Comparison of ENCODE assay signal across 9 cellular contexts in the genomic region with DNA sequence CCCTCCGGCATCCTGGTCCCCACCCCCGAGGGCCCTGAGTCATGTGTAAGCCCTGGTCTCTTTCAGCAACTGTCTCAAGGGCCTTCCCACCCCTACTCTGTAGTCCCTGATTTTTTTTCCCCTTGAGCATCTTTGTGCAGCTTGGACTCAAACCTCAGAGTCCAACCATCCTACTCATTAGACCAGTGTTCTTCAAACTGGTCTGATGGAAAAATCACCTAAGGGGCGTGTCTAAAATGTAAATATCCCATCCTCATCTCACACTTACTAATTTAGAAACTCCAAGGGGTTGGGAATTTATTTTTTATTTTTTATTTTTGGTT. TPM values are rescaled to one million over a fixed set of nuclear protein-coding genes. Genes with fewer than 3 reads are reported as not detected.
DNase-seq lines count a peak whose midpoint lies in the region; ATAC-seq, FAIRE-seq and TF ChIP-seq lines count a peak whose summit lies in the region.
"Had no signal": no experiment of that assay in that cellular context is flagged by ENCODE, and none has a peak within 500 bp of the region (broad histone marks: within the 10 kb centered on the region; RNA-seq: fewer than 3 reads in every experiment).

No MANE protein-coding gene starts in this region.

- peak overlapping the region; percentile 97 for H3K4me3 Mint-ChIP-seq in activated CD4-positive, alpha-beta memory T cell treated with anti-CD3 and anti-CD28 coated beads for 36 hours
- peak overlapping the region; percentile 90 to 97 for H3K4me3 Mint-ChIP-seq in stimulated activated naive CD8-positive, alpha-beta T cell treated with anti-CD3 and anti-CD28 coated beads, Interleukin-15, amount 100 ng/mL, for 72 hours

- ATAC-seq in heart left ventricle (no peak), left ventricle myocardium superior (no peak)
- no peak for ATAC-seq in stimulated activated naive CD8-positive, alpha-beta T cell treated with anti-CD3 and anti-CD28 coated beads, Interleukin-15, amount 100 ng/mL, for 72 hours

- H3K27ac Mint-ChIP-seq in activated CD4-positive, alpha-beta memory T cell treated with anti-CD3 and anti-CD28 coated beads for 36 hours, result peak overlapping the region; percentile 95
- peak overlapping the region; percentile 96 to 98 for H3K27ac Mint-ChIP-seq in stimulated activated naive CD8-positive, alpha-beta T cell treated with anti-CD3 and anti-CD28 coated beads, Interleukin-15, amount 100 ng/mL, for 72 hours

- no peak for DNase-seq in heart left ventricle
- DNase-seq in left ventricle myocardium superior, result no peak
- DNase-seq in activated CD4-positive, alpha-beta memory T cell treated with anti-CD3 and anti-CD28 coated beads for 36 hours, result no peak
- DNase-seq in stimulated activated naive CD8-positive, alpha-beta T cell treated with anti-CD3 and anti-CD28 coated beads, Interleukin-15, amount 100 ng/mL, for 72 hours, result no peak
- DNase-seq in H54 (ENCODE audit: insufficient read length, low spot score), result no peak
- no peak for DNase-seq in germinal center (ENCODE audit: low spot score)
- no peak for DNase-seq in posterior cingulate gyrus

- intact Hi-C loops in heart left ventricle (cut with DNase I), result loop anchor here in 5 of 10 donors (2.0 to 10.0 kb wide), 4 partner anchors 41 to 54 kb away; a partner anchor contains a TSS
- intact Hi-C loops in left ventricle myocardium superior (cut with micrococcal nuclease), result no loop called here
- intact Hi-C loops in activated CD4-positive, alpha-beta memory T cell treated with anti-CD3 and anti-CD28 coated beads for 36 hours (cut with micrococcal nuclease), result loop anchor here (2.0 kb wide), 2 partner anchors 52 to 56 kb away; a partner anchor contains a TSS
- intact Hi-C loops in posterior cingulate gyrus (cut with DNase I), result loop anchor here (2.0 kb wide), 2 partner anchors 40 to 52 kb away; a partner anchor contains a TSS

- TF ChIP-seq CTCF in heart left ventricle (IDR thresholded peaks at IDR 0.05), result no peak

- H3K9me3 ChIP-seq in heart left ventricle (no peaks in the 10 kb centered on the region), iPS-18a (ENCODE audit: control insufficient read depth, low read depth, low read length) (no peaks in the 10 kb centered on the region)

- H3K36me3 ChIP-seq in heart left ventricle, result peaks cover 0 to 30% (median 22%) of the 10 kb centered on the region in 9 donors
- peaks cover 18% of the 10 kb centered on the region for H3K36me3 ChIP-seq in iPS-18a (ENCODE audit: control insufficient read depth, low read depth, low read length)

- H3K27me3 ChIP-seq in heart left ventricle (no peaks in the 10 kb centered on the region), iPS-18a (ENCODE audit: control insufficient read depth, insufficient read depth, low read length) (no peaks in the 10 kb centered on the region)

- H3K9me3 Mint-ChIP-seq in activated CD4-positive, alpha-beta memory T cell treated with anti-CD3 and anti-CD28 coated beads for 36 hours, result no peaks in the 10 kb centered on the region
- H3K9me3 Mint-ChIP-seq in stimulated activated naive CD8-positive, alpha-beta T cell treated with anti-CD3 and anti-CD28 coated beads, Interleukin-15, amount 100 ng/mL, for 72 hours, result no peaks in the 10 kb centered on the region

- TF ChIP-seq POLR2A in heart left ventricle (IDR thresholded peaks at IDR 0.05), result no peak
- no peak for TF ChIP-seq POLR2A in H54 (IDR thresholded peaks at IDR 0.05; ENCODE audit: low read depth, low read length)

- H3K27ac ChIP-seq in heart left ventricle (peak overlapping the region; percentile 18 to 94 (median 90)), iPS-18a (ENCODE audit: low read length) (peak overlapping the region; percentile 79)

- WGBS in heart left ventricle, 4 donors, result 1 to 3% (median 2%) methylated on average over 3 of the region's 3 CpGs

- no peaks in the 10 kb centered on the region for H3K36me3 Mint-ChIP-seq in activated CD4-positive, alpha-beta memory T cell treated with anti-CD3 and anti-CD28 coated beads for 36 hours

- H3K4me1 Mint-ChIP-seq in activated CD4-positive, alpha-beta memory T cell treated with anti-CD3 and anti-CD28 coated beads for 36 hours (ENCODE audit: low read depth), result peaks cover 27% of the 10 kb centered on the region
- peaks cover 35% of the 10 kb centered on the region for H3K4me1 Mint-ChIP-seq in stimulated activated naive CD8-positive, alpha-beta T cell treated with anti-CD3 and anti-CD28 coated beads, Interleukin-15, amount 100 ng/mL, for 72 hours

- POLR2A ChIA-PET in activated CD4-positive, alpha-beta memory T cell treated with anti-CD3 and anti-CD28 coated beads for 36 hours (lab: Charles Lee), result interaction anchor here (1.2 to 1.4 kb wide), 2 partner anchors 52 to 138 kb away, joined by 4 to 5 read pairs; a partner anchor contains a TSS

- CTCF ChIA-PET in activated CD4-positive, alpha-beta memory T cell treated with anti-CD3 and anti-CD28 coated beads for 36 hours (lab: Charles Lee), result interaction anchor here (1.1 kb wide), 2 partner anchors 52 to 279 kb away, joined by 3 to 4 read pairs; a partner anchor contains a TSS

- H3K9ac ChIP-seq in iPS-18a (ENCODE audit: low read length), result peak overlapping the region; percentile 91

- FAIRE-seq in H54 (lab: Jason Lieb, UNC), result no peak
- FAIRE-seq: islet of Langerhans had no signal

- peaks cover 5 to 40% (median 27%) of the 10 kb centered on the region in 12 donors for H3K4me1 ChIP-seq in heart left ventricle
- H3K4me1 ChIP-seq in iPS-18a (ENCODE audit: control insufficient read depth, low read depth, low read length), result peaks cover 11% of the 10 kb centered on the region

- no peaks in the 10 kb centered on the region for H3K27me3 Mint-ChIP-seq in activated CD4-positive, alpha-beta memory T cell treated with anti-CD3 and anti-CD28 coated beads for 36 hours
- no peaks in the 10 kb centered on the region for H3K27me3 Mint-ChIP-seq in stimulated activated naive CD8-positive, alpha-beta T cell treated with anti-CD3 and anti-CD28 coated beads, Interleukin-15, amount 100 ng/mL, for 72 hours

- H3K4me3 ChIP-seq in heart left ventricle (peak overlapping the region; percentile 32 to 85 (median 74)), iPS-18a (ENCODE audit: low read length) (peak overlapping the region; percentile 93)

RNA-seq across cellular contexts. Expression of a gene that starts 0.6 kb away (rescaled TPM):
- 10 to 100 TPM; 28.5 to 46.5 (median 36.6) TPM for total RNA-seq in heart left ventricle
- 10 to 100 TPM; 52.4 to 75.1 TPM for polyA plus RNA-seq in heart left ventricle
- total RNA-seq in left ventricle myocardium superior, result 26.3 TPM
- total RNA-seq in activated CD4-positive, alpha-beta memory T cell treated with anti-CD3 and anti-CD28 coated beads for 36 hours, result 10 to 100 TPM; 20.7 to 21.9 TPM

RNA-seq across cellular contexts. Expression of a gene that starts 4.7 kb away (rescaled TPM):
- total RNA-seq in heart left ventricle (10 to 100 TPM; 38.4 to 55.6 (median 44.1) TPM), left ventricle myocardium superior (58.2 TPM)
- polyA plus RNA-seq in heart left ventricle, result 10 to 100 TPM; 30.8 to 41.2 TPM
- total RNA-seq in activated CD4-positive, alpha-beta memory T cell treated with anti-CD3 and anti-CD28 coated beads for 36 hours, result 10 to 100 TPM; 76.8 to 81.8 TPM

RNA-seq across cellular contexts. Expression of a gene that starts 52.3 kb away (rescaled TPM):
- total RNA-seq in heart left ventricle, result 100 to 1,000 TPM in 2 of 9 donors, 10 to 100 TPM in 7; 54.6 to 283 (median 70.1) TPM
- polyA plus RNA-seq in heart left ventricle, result 10 to 100 TPM; 64.2 to 91.0 TPM
- 81.4 TPM for total RNA-seq in left ventricle myocardium superior
- 10 to 100 TPM; 18.0 to 19.0 TPM for total RNA-seq in activated CD4-positive, alpha-beta memory T cell treated with anti-CD3 and anti-CD28 coated beads for 36 hours

RNA-seq across cellular contexts. Expression of a gene that starts 56.4 kb away (rescaled TPM):
- total RNA-seq in heart left ventricle (10 to 100 TPM; 13.4 to 22.1 (median 19.3) TPM), left ventricle myocardium superior (20.7 TPM)
- polyA plus RNA-seq in heart left ventricle, result 10 to 100 TPM; 16.7 to 31.1 TPM
- 10 to 100 TPM; 27.6 to 28.2 TPM for total RNA-seq in activated CD4-positive, alpha-beta memory T cell treated with anti-CD3 and anti-CD28 coated beads for 36 hours
